8 cellular contexts compared by ENCODE assay signal in genomic region chr1:156500847-156501686, GRCh38. TPM values are rescaled to one million over a fixed set of nuclear protein-coding genes. Genes with fewer than 3 reads are reported as not detected.
DNase-seq lines count a peak whose midpoint lies in the region; ATAC-seq and TF ChIP-seq lines count a peak whose summit lies in the region.

No MANE protein-coding gene starts in this region.

- 0% methylated on average over 44 to 59 of the region's 59 CpGs for WGBS in lung, 2 donors

- DNase-seq in CD4-positive, alpha-beta memory T cell = peak; percentile 91 to 96 (median 93)
- DNase-seq in HL-60 (ENCODE audit: low read depth in 1 of 2, low spot score in 1 of 2) (peak; percentile 96 to 97), NCI-H82 treated with DMSO at 0.1 percent for 48 hours (lab: John Stamatoyannopoulos, UW; ENCODE audit: unreplicated experiment) (peak; percentile 84), lung (ENCODE audit: low spot score) (peak; percentile 94)
- DNase-seq in activated CD4-positive, alpha-beta memory T cell treated with anti-CD3 and anti-CD28 coated beads, Interleukin-2, amount 10 ng/mL, durations not matched to agents 7 days and 5 days = peak; percentile 93
- peak; percentile 82 to 91 (median 90) for DNase-seq in stimulated activated CD4-positive, alpha-beta T cell treated with anti-CD3 and anti-CD28 coated beads, TNF-alpha, amount 100 ng/mL, for 24 hours (ENCODE audit: low read depth in 3 of 3)

- TF ChIP-seq CTCF in HL-60 (IDR thresholded peaks at IDR 0.05; ENCODE audit: insufficient read depth, low read length) (peak; percentile 50), lung (IDR thresholded peaks at IDR 0.05; ENCODE audit: control extremely low read depth, extremely low read depth) (peak; percentile 13)

- peak overlapping the region; percentile 96 to 100 (median 99) for H3K27ac Mint-ChIP-seq in CD4-positive, alpha-beta memory T cell
- H3K27ac Mint-ChIP-seq in activated CD4-positive, alpha-beta memory T cell treated with anti-CD3 and anti-CD28 coated beads, Interleukin-2, amount 10 ng/mL, durations not matched to agents 7 days and 5 days = peak overlapping the region; percentile 97

- POLR2A ChIA-PET in CD4-positive, alpha-beta memory T cell (lab: Charles Lee; ENCODE audit: partially characterized antibody) = interaction anchor here (0.6 to 14.1 kb wide), 38 partner anchors 8 to 524 kb away, joined by 3 to 376 read pairs (median 5); partner anchors contain the start of genes GPATCH4, HDGF, IQGAP3 and ISG20L2
- POLR2A ChIA-PET in activated CD4-positive, alpha-beta memory T cell treated with anti-CD3 and anti-CD28 coated beads, Interleukin-2, amount 10 ng/mL, durations not matched to agents 7 days and 5 days (lab: Charles Lee) = interaction anchor here (0.6 to 11.0 kb wide), 21 partner anchors 9 to 315 kb away, joined by 3 to 286 read pairs (median 6); partner anchors contain the start of genes GPATCH4, IQGAP3, NAXE and PRCC

- H3K36me3 ChIP-seq in CD4-positive, alpha-beta memory T cell (ENCODE audit: insufficient read depth, low read length) = peaks cover 3% of the 10 kb centered on the region
- H3K36me3 ChIP-seq in duodenal mucosa (ENCODE audit: control insufficient read depth in 1 of 2, insufficient read depth in 2 of 2, low read length in 2 of 2) (no peaks in the 10 kb centered on the region), lung (ENCODE audit: control insufficient read depth in 2 of 2, insufficient read depth in 2 of 2, low read length in 2 of 2) (no peaks in the 10 kb centered on the region)

- peak overlapping the region; percentile 90 to 98 (median 94) for H3K4me3 Mint-ChIP-seq in CD4-positive, alpha-beta memory T cell
- H3K4me3 Mint-ChIP-seq in activated CD4-positive, alpha-beta memory T cell treated with anti-CD3 and anti-CD28 coated beads, Interleukin-2, amount 10 ng/mL, durations not matched to agents 7 days and 5 days = peak overlapping the region; percentile 87

- peaks cover 0 to 33% of the 10 kb centered on the region in 2 donors for H3K36me3 Mint-ChIP-seq in CD4-positive, alpha-beta memory T cell
- H3K36me3 Mint-ChIP-seq in activated CD4-positive, alpha-beta memory T cell treated with anti-CD3 and anti-CD28 coated beads, Interleukin-2, amount 10 ng/mL, durations not matched to agents 7 days and 5 days (ENCODE audit: low read depth) = peaks cover 6% of the 10 kb centered on the region

- H3K4me3 ChIP-seq in CD4-positive, alpha-beta memory T cell (ENCODE audit: low read length in 2 of 2) = peak overlapping the region; percentile 79 to 85
- peak overlapping the region; percentile 47 for H3K4me3 ChIP-seq in HL-60 (replicated peaks; ENCODE audit: insufficient read depth, low read length)
- peak overlapping the region; percentile 87 to 90 for H3K4me3 ChIP-seq in duodenal mucosa (ENCODE audit: low read depth in 1 of 2, low read length in 2 of 2)
- H3K4me3 ChIP-seq in lung = peak overlapping the region; percentile 95

- H3K27me3 ChIP-seq in CD4-positive, alpha-beta memory T cell (ENCODE audit: insufficient read depth, low read length) = no peaks in the 10 kb centered on the region
- no peaks in the 10 kb centered on the region for H3K27me3 ChIP-seq in HL-60 (ENCODE audit: insufficient read depth, poor library complexity, severe bottlenecking)
- no peaks in the 10 kb centered on the region for H3K27me3 ChIP-seq in duodenal mucosa (ENCODE audit: control insufficient read depth in 1 of 2, insufficient read depth in 2 of 2, low read length in 2 of 2)
- no peaks in the 10 kb centered on the region for H3K27me3 ChIP-seq in lung (ENCODE audit: control insufficient read depth, insufficient read depth)

- peaks cover 0 to 2% of the 10 kb centered on the region in 2 donors for H3K27me3 Mint-ChIP-seq in CD4-positive, alpha-beta memory T cell
- no peaks in the 10 kb centered on the region for H3K27me3 Mint-ChIP-seq in activated CD4-positive, alpha-beta memory T cell treated with anti-CD3 and anti-CD28 coated beads, Interleukin-2, amount 10 ng/mL, durations not matched to agents 7 days and 5 days

- CTCF ChIA-PET in CD4-positive, alpha-beta memory T cell (lab: Charles Lee; ENCODE audit: partially characterized antibody) = interaction anchor here (0.7 to 11.5 kb wide), 20 partner anchors 15 to 164 kb away, joined by 3 to 257 read pairs (median 4); partner anchors contain the start of genes CCT3 and NAXE
- CTCF ChIA-PET in activated CD4-positive, alpha-beta memory T cell treated with anti-CD3 and anti-CD28 coated beads, Interleukin-2, amount 10 ng/mL, durations not matched to agents 7 days and 5 days (lab: Charles Lee) = interaction anchor here (0.8 to 2.5 kb wide), 23 partner anchors 10 to 316 kb away, joined by 3 to 48 read pairs (median 4); partner anchors contain the start of genes GPATCH4, HDGF, NAXE and PRCC

- H3K9ac ChIP-seq in duodenal mucosa (ENCODE audit: low read depth in 1 of 2, low read length in 2 of 2) = peak overlapping the region; percentile 81 to 96

- H3K4me1 Mint-ChIP-seq in CD4-positive, alpha-beta memory T cell = peaks cover 63 to 83% (median 71%) of the 10 kb centered on the region in 4 donors
- H3K4me1 Mint-ChIP-seq in activated CD4-positive, alpha-beta memory T cell treated with anti-CD3 and anti-CD28 coated beads, Interleukin-2, amount 10 ng/mL, durations not matched to agents 7 days and 5 days = peaks cover 74% of the 10 kb centered on the region

- H3K9me3 ChIP-seq in CD4-positive, alpha-beta memory T cell (ENCODE audit: control insufficient read depth in 1 of 2, low read length in 2 of 2) = no peaks in the 10 kb centered on the region
- H3K9me3 ChIP-seq in duodenal mucosa (ENCODE audit: control insufficient read depth in 1 of 2, low read length in 2 of 2) (no peaks in the 10 kb centered on the region), lung (ENCODE audit: control insufficient read depth in 2 of 2, insufficient read depth in 1 of 2, low read length in 1 of 2) (no peaks in the 10 kb centered on the region)

- H3K4me1 ChIP-seq in CD4-positive, alpha-beta memory T cell (ENCODE audit: insufficient read depth, low read length) = peaks cover 78% of the 10 kb centered on the region
- peaks cover 64 to 73% of the 10 kb centered on the region in 2 donors for H3K4me1 ChIP-seq in duodenal mucosa (ENCODE audit: control insufficient read depth in 1 of 2, insufficient read depth in 2 of 2, low read length in 2 of 2)
- H3K4me1 ChIP-seq in lung (ENCODE audit: control insufficient read depth in 2 of 2, insufficient read depth in 2 of 2, low read length in 2 of 2) = peaks cover 40 to 44% of the 10 kb centered on the region in 2 donors

- peaks cover 0 to 3% (median 0%) of the 10 kb centered on the region in 8 donors for H3K9me3 Mint-ChIP-seq in CD4-positive, alpha-beta memory T cell
- no peaks in the 10 kb centered on the region for H3K9me3 Mint-ChIP-seq in activated CD4-positive, alpha-beta memory T cell treated with anti-CD3 and anti-CD28 coated beads, Interleukin-2, amount 10 ng/mL, durations not matched to agents 7 days and 5 days

- ATAC-seq in GM19455 (IDR thresholded peaks at IDR 0.05; ENCODE audit: unreplicated experiment) = peak; percentile 52
- ATAC-seq in lung (ENCODE audit: insufficient read depth, low FRiP score) = peak; percentile 90

- intact Hi-C loops in CD4-positive, alpha-beta memory T cell (cut with micrococcal nuclease) = loop anchor here (1.0 to 10.0 kb wide), 5 partner anchors 12 to 406 kb away; partner anchors contain the start of gene GPATCH4

- peak overlapping the region; percentile 94 for H3K27ac ChIP-seq in CD4-positive, alpha-beta memory T cell (ENCODE audit: low read depth, low read length)
- peak overlapping the region; percentile 100 for H3K27ac ChIP-seq in HL-60 (replicated peaks)
- H3K27ac ChIP-seq in duodenal mucosa (ENCODE audit: low read depth, low read length) = peak overlapping the region; percentile 99
- H3K27ac ChIP-seq in lung (ENCODE audit: low read depth in 1 of 2, low read length in 1 of 2) = peak overlapping the region; percentile 100

RNA-seq across cellular contexts. Expression of gene MEF2D, which starts 0.5 kb away (rescaled TPM):
- total RNA-seq in CD4-positive, alpha-beta memory T cell = 10 to 100 TPM; 65.0 to 69.6 TPM
- polyA plus RNA-seq in CD4-positive, alpha-beta memory T cell = 10 to 100 TPM in 1 of 2 donors, 1 to 10 TPM in 1; 4.2 to 13.8 TPM
- 10 to 100 TPM; 49.5 to 52.1 TPM for total RNA-seq in activated CD4-positive, alpha-beta memory T cell treated with anti-CD3 and anti-CD28 coated beads, Interleukin-2, amount 10 ng/mL, durations not matched to agents 7 days and 5 days
- 10 to 100 TPM; 23.0 to 52.5 TPM for total RNA-seq in lung
- 10 to 100 TPM; 23.0 to 23.3 TPM for polyA plus RNA-seq in lung

Comparison
In these comparisons a context has a peak if more than half of its experiments do, and no peak if none do; other contexts are left out.
1. Peak in every context shown above with its lines: DNase-seq, ATAC-seq, H3K4me3 ChIP-seq and H3K27ac ChIP-seq.